8 cellular contexts compared by ENCODE assay signal in genomic region chr6:36912583-36912982, GRCh38. TPM values are rescaled to one million over a fixed set of nuclear protein-coding genes. Genes with fewer than 3 reads are reported as not detected.
DNase-seq lines count a peak whose midpoint lies in the region; ATAC-seq, FAIRE-seq and TF ChIP-seq lines count a peak whose summit lies in the region.

No MANE protein-coding gene starts in this region.

- H3K9me3 ChIP-seq in KOPT-K1 (ENCODE audit: insufficient read depth, low read length, poor library complexity, severe bottlenecking) (no peaks in the 10 kb centered on the region), keratinocyte (ENCODE audit: control insufficient read depth, low read depth, low read length) (no peaks in the 10 kb centered on the region), upper lobe of right lung (no peaks in the 10 kb centered on the region)

- no peaks in the 10 kb centered on the region for H3K27me3 Mint-ChIP-seq in activated T-helper 1 cell treated with anti-CD3 and anti-CD28 coated beads, Interleukin-12 subunit alpha, Interleukin-12 subunit beta, Interleukin-2, Interleukin-4 antibody, amounts not matched to agents 30 ng/mL and 10 ng/mL and 1 ng/mL, durations not matched to agents 14 hours and 24 hours and 36 hours (ENCODE audit: insufficient read depth)

- peak; percentile 86 for ATAC-seq in GM21717 (IDR thresholded peaks at IDR 0.05; ENCODE audit: unreplicated experiment)
- no peak for ATAC-seq in upper lobe of right lung
- no peak for ATAC-seq in left lobe of liver

- H3K36me3 ChIP-seq in KOPT-K1 (ENCODE audit: insufficient read depth, low read length) (peaks cover 38% of the 10 kb centered on the region), keratinocyte (ENCODE audit: control insufficient read depth in 2 of 2, extremely low read depth in 1 of 2, insufficient read depth in 2 of 2, low read length in 2 of 2) (peaks cover 6 to 8% of the 10 kb centered on the region in 2 experiments), upper lobe of right lung (peaks cover 85% of the 10 kb centered on the region)

- TF ChIP-seq CTCF in keratinocyte (optimal IDR thresholded peaks at IDR 0.05 in 1 of 3, IDR thresholded peaks at IDR 0.05 in 1 of 3, conservative IDR thresholded peaks at IDR 0.05 in 1 of 3; ENCODE audit: extremely low read depth in 1 of 3, insufficient read depth in 2 of 3, low read length in 3 of 3) (peak in 1 of 3 experiments; percentile 44), upper lobe of right lung (IDR thresholded peaks at IDR 0.05) (no peak)

- intact Hi-C loops in activated T-helper 1 cell treated with anti-CD3 and anti-CD28 coated beads, Interleukin-12 subunit alpha, Interleukin-12 subunit beta, Interleukin-2, Interleukin-4 antibody, amounts not matched to agents 30 ng/mL and 10 ng/mL and 1 ng/mL, durations not matched to agents 14 hours and 24 hours and 36 hours (cut with micrococcal nuclease) = loop anchor here (1.0 to 5.0 kb wide), 15 partner anchors 13 to 604 kb away; partner anchors contain the start of genes C6orf89, MTCH1 and PPIL1
- intact Hi-C loops in upper lobe of right lung (cut with DNase I) = loop anchor here (5.0 kb wide), 1 partner anchor 75 kb away; the partner anchor contains the start of gene MTCH1

- H3K4me2 ChIP-seq in keratinocyte (ENCODE audit: control insufficient read depth, extremely low read depth, insufficient read depth, low read depth, low read length) = peak overlapping the region; percentile 64

- no peaks in the 10 kb centered on the region for H3K27me3 ChIP-seq in keratinocyte (ENCODE audit: control insufficient read depth, extremely low read depth, insufficient read depth, low read length)
- H3K27me3 ChIP-seq in upper lobe of right lung = no peaks in the 10 kb centered on the region

- peaks cover 4% of the 10 kb centered on the region for H3K9me1 ChIP-seq in keratinocyte (ENCODE audit: control insufficient read depth, extremely low read depth, insufficient read depth, low read length)

- H3K4me3 Mint-ChIP-seq in activated T-helper 1 cell treated with anti-CD3 and anti-CD28 coated beads, Interleukin-12 subunit alpha, Interleukin-12 subunit beta, Interleukin-2, Interleukin-4 antibody, amounts not matched to agents 30 ng/mL and 10 ng/mL and 1 ng/mL, durations not matched to agents 14 hours and 24 hours and 36 hours = peak overlapping the region; percentile 79

- peaks cover 19% of the 10 kb centered on the region for H4K20me1 ChIP-seq in keratinocyte (ENCODE audit: control insufficient read depth, extremely low read depth, insufficient read depth, low read length)

- H3K4me1 ChIP-seq in keratinocyte (ENCODE audit: control insufficient read depth, extremely low read depth, insufficient read depth, low read length) (peaks cover 30% of the 10 kb centered on the region), upper lobe of right lung (peaks cover 22% of the 10 kb centered on the region)

- H3K27ac ChIP-seq in KOPT-K1 (ENCODE audit: low read depth, low read length, poor library complexity, severe bottlenecking) (peak overlapping the region; percentile 100), keratinocyte (ENCODE audit: control insufficient read depth, insufficient read depth, low read length) (no peak overlapping the region), upper lobe of right lung (peak overlapping the region; percentile 24)

- no peaks in the 10 kb centered on the region for H3K9me3 Mint-ChIP-seq in activated T-helper 1 cell treated with anti-CD3 and anti-CD28 coated beads, Interleukin-12 subunit alpha, Interleukin-12 subunit beta, Interleukin-2, Interleukin-4 antibody, amounts not matched to agents 30 ng/mL and 10 ng/mL and 1 ng/mL, durations not matched to agents 14 hours and 24 hours and 36 hours

- peak; percentile 94 for FAIRE-seq in keratinocyte (lab: Jason Lieb, UNC)

- peaks cover 26% of the 10 kb centered on the region for H3K36me3 Mint-ChIP-seq in activated T-helper 1 cell treated with anti-CD3 and anti-CD28 coated beads, Interleukin-12 subunit alpha, Interleukin-12 subunit beta, Interleukin-2, Interleukin-4 antibody, amounts not matched to agents 30 ng/mL and 10 ng/mL and 1 ng/mL, durations not matched to agents 14 hours and 24 hours and 36 hours (ENCODE audit: low read depth)

- peaks cover 57% of the 10 kb centered on the region for H3K4me1 Mint-ChIP-seq in activated T-helper 1 cell treated with anti-CD3 and anti-CD28 coated beads, Interleukin-12 subunit alpha, Interleukin-12 subunit beta, Interleukin-2, Interleukin-4 antibody, amounts not matched to agents 30 ng/mL and 10 ng/mL and 1 ng/mL, durations not matched to agents 14 hours and 24 hours and 36 hours (ENCODE audit: low read depth)

- no peak overlapping the region for H2AFZ ChIP-seq in keratinocyte (ENCODE audit: control insufficient read depth, low read length)

- no peak overlapping the region for H3K9ac ChIP-seq in keratinocyte (ENCODE audit: control insufficient read depth, extremely low read depth, insufficient read depth, low read length)

- no peak overlapping the region for H3K4me3 ChIP-seq in keratinocyte (ENCODE audit: control insufficient read depth in 2 of 3, extremely low read depth in 1 of 3, insufficient read depth in 2 of 3, low read depth in 1 of 3, low read length in 3 of 3)
- H3K4me3 ChIP-seq in upper lobe of right lung = no peak overlapping the region

- DNase-seq in DMS79 treated with DMSO at 0.1 percent for 48 hours (lab: John Stamatoyannopoulos, UW) = peak; percentile 91
- DNase-seq in activated T-helper 1 cell treated with anti-CD3 and anti-CD28 coated beads, Interleukin-12 subunit alpha, Interleukin-12 subunit beta, Interleukin-2, Interleukin-4 antibody, amounts not matched to agents 30 ng/mL and 10 ng/mL and 1 ng/mL, durations not matched to agents 14 hours and 24 hours and 36 hours (ENCODE audit: low spot score) = peak; percentile 72
- peak; percentile 93 for DNase-seq in keratinocyte (ENCODE audit: low read depth, low spot score)
- DNase-seq in upper lobe of right lung = no peak
- DNase-seq in left lobe of liver (ENCODE audit: low spot score) = no peak
- DNase-seq in superior temporal gyrus (ENCODE audit: extremely low spot score) = no peak

- dilution Hi-C loops in keratinocyte (cut with MboI; ENCODE audit: extremely low pct_ligation_motif_present, low sequenced_read_pairs) = no loop called here

- H3K27ac Mint-ChIP-seq in activated T-helper 1 cell treated with anti-CD3 and anti-CD28 coated beads, Interleukin-12 subunit alpha, Interleukin-12 subunit beta, Interleukin-2, Interleukin-4 antibody, amounts not matched to agents 30 ng/mL and 10 ng/mL and 1 ng/mL, durations not matched to agents 14 hours and 24 hours and 36 hours = peak overlapping the region; percentile 94

- H3K79me2 ChIP-seq in keratinocyte (ENCODE audit: control insufficient read depth, insufficient read depth, low read length) = no peaks in the 10 kb centered on the region

RNA-seq across cellular contexts. Expression of gene C6orf89, which starts 26.8 kb away (rescaled TPM):
- 31.5 and 31.8 TPM in 2 replicates for total RNA-seq in activated T-helper 1 cell treated with anti-CD3 and anti-CD28 coated beads, Interleukin-12 subunit alpha, Interleukin-12 subunit beta, Interleukin-2, Interleukin-4 antibody, amounts not matched to agents 30 ng/mL and 10 ng/mL and 1 ng/mL, durations not matched to agents 14 hours and 24 hours and 36 hours
- polyA plus RNA-seq in keratinocyte = 29.0 to 34.9 TPM (median 31.0 TPM) in 3 replicates
- polyA plus RNA-seq in keratinocyte (2011; ENCODE audit: low read depth) = 10.6 TPM
- 16.6 and 25.5 TPM in 2 replicates for polyA plus RNA-seq in keratinocyte (2011; cell fraction: cytosol; rRNA removed)
- 53.2 and 56.2 TPM in 2 replicates for polyA plus RNA-seq in keratinocyte (2011; cell fraction: nucleus; rRNA removed)
- 24.2 and 27.1 TPM in 2 replicates for polyA plus RNA-seq in keratinocyte (2012; ENCODE audit: low replicate concordance)
- 22.0 to 34.1 TPM (median 30.7 TPM) in 3 replicates for polyA minus RNA-seq in keratinocyte
- polyA minus RNA-seq in keratinocyte (2011; cell fraction: cytosol; rRNA and poly(A)+ RNA removed) = 7.5 TPM
- 21.6 and 42.5 TPM in 2 replicates for polyA minus RNA-seq in keratinocyte (2011; cell fraction: nucleus; rRNA and poly(A)+ RNA removed)
- total RNA-seq in upper lobe of right lung = 57.9 TPM
- total RNA-seq in left lobe of liver = 34.1 TPM

RNA-seq across cellular contexts. Expression of gene PPIL1, which starts 38.0 kb away (rescaled TPM):
- 60.2 and 62.6 TPM in 2 replicates for total RNA-seq in activated T-helper 1 cell treated with anti-CD3 and anti-CD28 coated beads, Interleukin-12 subunit alpha, Interleukin-12 subunit beta, Interleukin-2, Interleukin-4 antibody, amounts not matched to agents 30 ng/mL and 10 ng/mL and 1 ng/mL, durations not matched to agents 14 hours and 24 hours and 36 hours
- polyA plus RNA-seq in keratinocyte = 36.7 to 45.5 TPM (median 42.5 TPM) in 3 replicates
- polyA plus RNA-seq in keratinocyte (2011; ENCODE audit: low read depth) = 33.5 TPM
- polyA plus RNA-seq in keratinocyte (2011; cell fraction: cytosol; rRNA removed) = 32.4 and 63.7 TPM in 2 replicates
- polyA plus RNA-seq in keratinocyte (2011; cell fraction: nucleus; rRNA removed) = 14.8 and 15.8 TPM in 2 replicates
- 22.2 and 32.8 TPM in 2 replicates for polyA plus RNA-seq in keratinocyte (2012; ENCODE audit: low replicate concordance)
- 21.5 to 54.4 TPM (median 40.1 TPM) in 3 replicates for polyA minus RNA-seq in keratinocyte
- 28.4 TPM for polyA minus RNA-seq in keratinocyte (2011; cell fraction: cytosol; rRNA and poly(A)+ RNA removed)
- 9.1 and 12.2 TPM in 2 replicates for polyA minus RNA-seq in keratinocyte (2011; cell fraction: nucleus; rRNA and poly(A)+ RNA removed)
- total RNA-seq in upper lobe of right lung = 15.7 TPM
- total RNA-seq in left lobe of liver = 10.7 TPM

RNA-seq across cellular contexts. Expression of gene PI16, which starts 42.0 kb away (rescaled TPM):
- not detected in 2 replicates for total RNA-seq in activated T-helper 1 cell treated with anti-CD3 and anti-CD28 coated beads, Interleukin-12 subunit alpha, Interleukin-12 subunit beta, Interleukin-2, Interleukin-4 antibody, amounts not matched to agents 30 ng/mL and 10 ng/mL and 1 ng/mL, durations not matched to agents 14 hours and 24 hours and 36 hours
- polyA plus RNA-seq in keratinocyte = not detected in 3 replicates
- polyA plus RNA-seq in keratinocyte (2011; ENCODE audit: low read depth) = not detected
- polyA plus RNA-seq in keratinocyte (2011; cell fraction: cytosol; rRNA removed) = not detected in 2 replicates
- polyA plus RNA-seq in keratinocyte (2011; cell fraction: nucleus; rRNA removed) = not detected in 2 replicates
- not detected in 2 replicates for polyA plus RNA-seq in keratinocyte (2012; ENCODE audit: low replicate concordance)
- not detected in 3 replicates for polyA minus RNA-seq in keratinocyte
- polyA minus RNA-seq in keratinocyte (2011; cell fraction: cytosol; rRNA and poly(A)+ RNA removed) = not detected
- not detected in 2 replicates for polyA minus RNA-seq in keratinocyte (2011; cell fraction: nucleus; rRNA and poly(A)+ RNA removed)
- 3.4 TPM for total RNA-seq in upper lobe of right lung
- not detected for total RNA-seq in left lobe of liver

Comparison
In these comparisons a context has a peak if more than half of its experiments do, and no peak if none do; other contexts are left out.
1. DNase-seq: peak in DMS79 treated with DMSO at 0.1 percent for 48 hours (single experiment), activated T-helper 1 cell treated with anti-CD3 and anti-CD28 coated beads, Interleukin-12 subunit alpha, Interleukin-12 subunit beta, Interleukin-2, Interleukin-4 antibody, amounts not matched to agents 30 ng/mL and 10 ng/mL and 1 ng/mL, durations not matched to agents 14 hours and 24 hours and 36 hours (single experiment) and keratinocyte (single experiment); none in upper lobe of right lung (single experiment), left lobe of liver (single experiment) and superior temporal gyrus (single experiment).